ENCODE assay signal across 8 cellular contexts in the genomic region with DNA sequence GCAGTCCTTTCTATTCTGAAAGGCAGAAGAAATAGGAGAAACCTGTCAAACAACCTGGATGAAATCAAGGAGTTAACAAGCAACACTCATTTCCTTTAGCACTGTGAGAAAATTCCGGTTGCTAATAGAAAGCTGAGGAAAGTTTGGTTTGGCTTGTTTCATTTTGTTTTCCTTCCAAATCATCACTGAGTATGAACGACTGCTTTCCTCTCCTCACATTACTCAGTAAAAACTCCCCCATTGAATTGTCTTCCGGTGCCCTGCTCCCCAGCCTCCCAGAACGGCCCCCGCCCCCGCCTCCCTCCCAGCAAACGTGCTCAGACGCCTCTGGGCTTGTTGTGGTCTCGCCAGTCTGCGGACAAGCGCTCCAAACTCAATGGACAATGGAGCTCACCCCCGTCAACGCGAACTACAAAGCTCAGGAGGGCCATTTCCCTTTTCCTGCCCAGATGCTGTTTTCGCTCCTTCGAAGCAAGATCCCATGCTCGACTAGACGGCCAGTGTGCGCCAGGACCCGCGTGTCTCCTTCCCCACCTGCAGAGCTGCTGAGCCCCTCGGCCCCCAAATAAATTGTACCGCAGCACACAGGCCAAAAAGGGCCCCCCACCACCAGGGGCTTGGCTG. TPM values are rescaled to one million over a fixed set of nuclear protein-coding genes. Genes with fewer than 3 reads are reported as not detected.
DNase-seq lines count a peak whose midpoint lies in the region; ATAC-seq lines count a peak whose summit lies in the region.

No MANE protein-coding gene starts in this region.

- DNase-seq in NCI-H82 (lab: John Stamatoyannopoulos, UW): peak; percentile 67
- DNase-seq in NCI-H82 treated with DMSO at 0.1 percent for 48 hours (lab: John Stamatoyannopoulos, UW; ENCODE audit: unreplicated experiment): no peak
- peak; percentile 55 for DNase-seq in NCI-H345 (lab: John Stamatoyannopoulos, UW)
- DNase-seq in activated CD4-positive, alpha-beta T cell treated with anti-CD3 and anti-CD28 coated beads, Interleukin-2, amount 50 U/mL, for 24 hours (ENCODE audit: low read depth in 1 of 2, low spot score in 1 of 2): peak; percentile 34 to 55
- peak; percentile 95 for DNase-seq in dermis blood vessel endothelial cell
- DNase-seq in left lobe of liver (ENCODE audit: low spot score): peak; percentile 62
- peak; percentile 76 for DNase-seq in stimulated activated CD4-positive, alpha-beta T cell treated with anti-CD3 and anti-CD28 coated beads, Interleukin-4, amount 100 ng/mL, for 1 hour

- peak; percentile 34 for ATAC-seq in HG02973 (IDR thresholded peaks at IDR 0.05; ENCODE audit: unreplicated experiment)
- ATAC-seq in left lobe of liver: peak; percentile 48

RNA-seq across cellular contexts. Expression of gene STX6, which starts 0.7 kb away (rescaled TPM):
- total RNA-seq in dermis blood vessel endothelial cell: 50.3 and 66.0 TPM in 2 replicates
- total RNA-seq in left lobe of liver: 3.0 TPM

RNA-seq across cellular contexts. Expression of gene MR1, which starts 11.9 kb away (rescaled TPM):
- total RNA-seq in dermis blood vessel endothelial cell (2.9 and 4.0 TPM in 2 replicates), left lobe of liver (6.7 TPM)

Comparison
In these comparisons a context has a peak if more than half of its experiments do, and no peak if none do; other contexts are left out.
1. RNA of gene STX6, which starts 0.7 kb away (total RNA-seq): 50.3 to 66.0 TPM in dermis blood vessel endothelial cell; 3.0 TPM in left lobe of liver (single experiment); every median in the first group is over 10 times any median in the second.